Comparison of ENCODE assay signal across 24 cellular contexts in the genomic region with DNA sequence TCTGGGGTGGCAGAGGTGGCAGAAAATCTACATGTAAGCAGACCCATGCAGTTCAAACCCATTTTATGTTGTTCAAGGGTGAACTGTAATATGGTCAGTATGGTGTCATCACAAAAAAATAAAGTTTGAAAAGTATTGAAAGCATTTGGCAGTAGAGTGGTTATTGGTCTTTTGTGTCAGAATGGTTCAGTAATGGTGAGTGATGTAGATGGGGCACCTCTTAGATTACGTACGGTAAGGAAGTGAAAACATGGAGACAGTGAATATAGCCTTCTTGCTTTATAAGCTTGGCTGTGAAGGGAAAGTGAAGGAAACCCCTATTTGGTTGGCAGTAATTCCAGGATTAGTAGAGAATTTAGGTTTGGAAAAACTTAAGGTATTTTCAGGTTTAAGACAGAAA.
"Had no signal": no experiment of that assay in that cellular context is flagged by ENCODE, and none has a peak within 500 bp of the region (broad histone marks: within the 10 kb centered on the region; RNA-seq: fewer than 3 reads in every experiment).

No MANE protein-coding gene starts in this region.

- H3K9me3 ChIP-seq: heart right ventricle, ovary, tibial artery had no signal

- H3K27ac ChIP-seq: heart right ventricle, ovary, tibial artery had no signal

- ATAC-seq: activated CD4-positive, alpha-beta T cell treated with anti-CD3 and anti-CD28 coated beads for 36 hours; activated T-helper 17 cell treated with anti-CD3 and anti-CD28 coated beads, Interleukin-2, amount 50 U/mL, for 72 hours; heart right ventricle; left cardiac atrium; right cardiac atrium; stimulated activated naive CD8-positive, alpha-beta T cell treated with anti-CD3 and anti-CD28 coated beads, Interleukin-15, amount 100 ng/mL, for 72 hours had no signal

- H3K9me3 Mint-ChIP-seq: activated B cell treated with CpG ODN at 0.5 μM for 24 hours; activated CD4-positive, alpha-beta memory T cell treated with anti-CD3 and anti-CD28 coated beads for 36 hours; activated T-helper 17 cell treated with anti-CD3 and anti-CD28 coated beads, Interleukin-2, amount 50 U/mL, for 72 hours; brain; naive B cell; stimulated activated naive CD8-positive, alpha-beta T cell treated with anti-CD3 and anti-CD28 coated beads, Interleukin-15, amount 100 ng/mL, for 72 hours; T-helper 1 cell treated with Interleukin-12 subunit alpha and Interleukin-12 subunit beta and Interleukin-4 antibody, amounts not matched to agents 30 μg/mL and 1 μg/mL, for 36 hours had no signal

- H3K27ac Mint-ChIP-seq: activated B cell treated with CpG ODN at 0.5 μM for 24 hours; activated CD4-positive, alpha-beta memory T cell treated with anti-CD3 and anti-CD28 coated beads for 36 hours; activated CD4-positive, alpha-beta T cell treated with anti-CD3 and anti-CD28 coated beads for 36 hours; stimulated activated naive CD8-positive, alpha-beta T cell treated with anti-CD3 and anti-CD28 coated beads, Interleukin-15, amount 100 ng/mL, for 72 hours; T-helper 1 cell treated with Interleukin-12 subunit alpha and Interleukin-12 subunit beta and Interleukin-4 antibody, amounts not matched to agents 30 μg/mL and 1 μg/mL, for 36 hours had no signal

- H3K4me3 Mint-ChIP-seq: activated B cell treated with CpG ODN at 0.5 μM for 24 hours; activated CD4-positive, alpha-beta memory T cell treated with anti-CD3 and anti-CD28 coated beads for 36 hours; activated CD4-positive, alpha-beta T cell treated with anti-CD3 and anti-CD28 coated beads for 36 hours; activated T-helper 17 cell treated with anti-CD3 and anti-CD28 coated beads, Interleukin-2, amount 50 U/mL, for 72 hours; brain; naive B cell; stimulated activated naive CD8-positive, alpha-beta T cell treated with anti-CD3 and anti-CD28 coated beads, Interleukin-15, amount 100 ng/mL, for 72 hours; T-helper 1 cell treated with Interleukin-12 subunit alpha and Interleukin-12 subunit beta and Interleukin-4 antibody, amounts not matched to agents 30 μg/mL and 1 μg/mL, for 36 hours had no signal

- H3K27me3 Mint-ChIP-seq: activated B cell treated with CpG ODN at 0.5 μM for 24 hours; activated CD4-positive, alpha-beta memory T cell treated with anti-CD3 and anti-CD28 coated beads for 36 hours; activated CD4-positive, alpha-beta T cell treated with anti-CD3 and anti-CD28 coated beads for 36 hours; activated T-helper 17 cell treated with anti-CD3 and anti-CD28 coated beads, Interleukin-2, amount 50 U/mL, for 72 hours; brain; naive B cell; stimulated activated naive CD8-positive, alpha-beta T cell treated with anti-CD3 and anti-CD28 coated beads, Interleukin-15, amount 100 ng/mL, for 72 hours had no signal

- H3K27me3 ChIP-seq: heart right ventricle, ovary, tibial artery had no signal

- H3K4me1 Mint-ChIP-seq: activated B cell treated with CpG ODN at 0.5 μM for 24 hours; activated CD4-positive, alpha-beta T cell treated with anti-CD3 and anti-CD28 coated beads for 36 hours; brain; naive B cell; stimulated activated naive CD8-positive, alpha-beta T cell treated with anti-CD3 and anti-CD28 coated beads, Interleukin-15, amount 100 ng/mL, for 72 hours had no signal

- DNase-seq: activated B cell treated with CpG ODN at 0.5 μM for 24 hours; activated CD4-positive, alpha-beta memory T cell treated with anti-CD3 and anti-CD28 coated beads for 36 hours; activated CD4-positive, alpha-beta T cell treated with anti-CD3 and anti-CD28 coated beads for 36 hours; activated T-cell treated with anti-CD3 and anti-CD28 coated beads, Interleukin-2, amount 50 U/mL, for 1 hour; anterior cingulate cortex; caudate nucleus; dermis blood vessel endothelial cell; effector CD8-positive, alpha-beta T cell; erythroblast; foreskin fibroblast; heart right ventricle; islet precursor cell; left cardiac atrium; mesenchymal stem cell; naive B cell; ovary; right cardiac atrium; stimulated activated CD4-positive, alpha-beta T cell treated with anti-CD3 and anti-CD28 coated beads, Interleukin-12 subunit alpha, Interleukin-12 subunit beta, amount 100 ng/mL, for 4 hours; stimulated activated CD4-positive, alpha-beta T cell treated with anti-CD3 and anti-CD28 coated beads, Interleukin-4, amount 100 ng/mL, for 4 hours; stimulated activated naive CD8-positive, alpha-beta T cell treated with anti-CD3 and anti-CD28 coated beads, Interleukin-15, amount 100 ng/mL, for 72 hours; tibial artery had no signal
